ENCODE assay signal across 16 cellular contexts in genomic region chr3:106699093-106699492, GRCh38.
DNase-seq lines count a peak whose midpoint lies in the region; FAIRE-seq and TF ChIP-seq lines count a peak whose summit lies in the region.
"Had no signal": no experiment of that assay in that cellular context is flagged by ENCODE, and none has a peak within 500 bp of the region (broad histone marks: within the 10 kb centered on the region; RNA-seq: fewer than 3 reads in every experiment).

No MANE protein-coding gene starts in this region.

- DNase-seq in NCI-H1105 (lab: John Stamatoyannopoulos, UW), result peak; percentile 86
- peak; percentile 92 for DNase-seq in NCI-H2029 treated with DMSO at 0.1 percent for 48 hours (lab: John Stamatoyannopoulos, UW)
- DNase-seq in astrocyte (ENCODE audit: low read depth), result no peak
- no peak for DNase-seq in midbrain (lab: John Stamatoyannopoulos, UW)
- no peak for DNase-seq in NCI-H446 (lab: John Stamatoyannopoulos, UW)
- no peak for DNase-seq in activated CD4-positive, alpha-beta T cell treated with anti-CD3 and anti-CD28 coated beads, Interleukin-2, amount 50 U/mL, for 1 hour
- DNase-seq: adrenal gland, HCEC 1CT, left ventricle myocardium superior, MV-4-11, T-helper 1 cell had no signal

- no peak for FAIRE-seq in astrocyte (lab: Jason Lieb, UNC)
- FAIRE-seq: endothelial cell of umbilical vein, frontal cortex had no signal

- no peaks in the 10 kb centered on the region for H3K9me3 ChIP-seq in astrocyte (ENCODE audit: insufficient read depth, low read depth, low read length)
- H3K9me3 ChIP-seq in neuron (ENCODE audit: low read length), result no peaks in the 10 kb centered on the region
- H3K9me3 ChIP-seq: adrenal gland, tibial nerve had no signal

- H3K4me3 ChIP-seq in astrocyte (ENCODE audit: insufficient read depth, low read depth, low read length) (no peak overlapping the region), neuron (ENCODE audit: low read length) (no peak overlapping the region)
- H3K4me3 ChIP-seq: adrenal gland, tibial nerve had no signal

- H3K4me1 ChIP-seq in astrocyte (ENCODE audit: insufficient read depth, low read length) (no peaks in the 10 kb centered on the region), neuron (ENCODE audit: insufficient read depth, low read length) (peaks cover 4% of the 10 kb centered on the region)
- H3K4me1 ChIP-seq: adrenal gland, tibial nerve had no signal

- H2AFZ ChIP-seq in astrocyte (ENCODE audit: low read depth, low read length) (peak overlapping the region; percentile 11), neuron (ENCODE audit: low read depth, low read length) (peak overlapping the region; percentile 29)

- H3K9ac ChIP-seq in astrocyte (ENCODE audit: low read length), result no peak overlapping the region

- peaks cover 2% of the 10 kb centered on the region for H3K27me3 Mint-ChIP-seq in astrocyte (ENCODE audit: low read depth, unreplicated experiment)
- H3K27me3 Mint-ChIP-seq: stimulated activated memory B cell treated with anti-CD40 and anti-IgM and Interleukin-4, amounts not matched to agents 10 μg/mL and 1 μg/mL and 100 μg/mL, for 72 hours had no signal

- no peaks in the 10 kb centered on the region for H3K79me2 ChIP-seq in astrocyte (ENCODE audit: insufficient read depth, low read length)

- H3K27ac Mint-ChIP-seq in astrocyte (ENCODE audit: unreplicated experiment), result no peak overlapping the region
- H3K27ac Mint-ChIP-seq: stimulated activated memory B cell treated with anti-CD40 and anti-IgM and Interleukin-4, amounts not matched to agents 10 μg/mL and 1 μg/mL and 100 μg/mL, for 72 hours had no signal

- no peaks in the 10 kb centered on the region for H4K20me1 ChIP-seq in astrocyte (ENCODE audit: insufficient read depth, low read length)

- no peak overlapping the region for H3K4me2 ChIP-seq in astrocyte (ENCODE audit: low read length)

- H3K27ac ChIP-seq in astrocyte (ENCODE audit: low read depth, low read length), result no peak overlapping the region
- H3K27ac ChIP-seq: adrenal gland, tibial nerve had no signal

- TF ChIP-seq CTCF in astrocyte (IDR thresholded peaks at IDR 0.05; ENCODE audit: insufficient read depth, low read depth, low read length), result no peak

- no peaks in the 10 kb centered on the region for H3K9me3 Mint-ChIP-seq in astrocyte (ENCODE audit: unreplicated experiment)
- H3K9me3 Mint-ChIP-seq: stimulated activated memory B cell treated with anti-CD40 and anti-IgM and Interleukin-4, amounts not matched to agents 10 μg/mL and 1 μg/mL and 100 μg/mL, for 72 hours had no signal

- H3K36me3 Mint-ChIP-seq in astrocyte (ENCODE audit: low read depth, unreplicated experiment), result no peaks in the 10 kb centered on the region
- H3K36me3 Mint-ChIP-seq: stimulated activated memory B cell treated with anti-CD40 and anti-IgM and Interleukin-4, amounts not matched to agents 10 μg/mL and 1 μg/mL and 100 μg/mL, for 72 hours had no signal

- H3K36me3 ChIP-seq in astrocyte (ENCODE audit: insufficient read depth, low read length) (no peaks in the 10 kb centered on the region), neuron (ENCODE audit: insufficient read depth, low read length) (no peaks in the 10 kb centered on the region)
- H3K36me3 ChIP-seq: adrenal gland, tibial nerve had no signal

- H3K27me3 ChIP-seq in astrocyte (ENCODE audit: insufficient read depth, low read length), result no peaks in the 10 kb centered on the region
- no peaks in the 10 kb centered on the region for H3K27me3 ChIP-seq in neuron (ENCODE audit: insufficient read depth, low read length)
- H3K27me3 ChIP-seq: adrenal gland, tibial nerve had no signal

- no peaks in the 10 kb centered on the region for H3K4me1 Mint-ChIP-seq in astrocyte (ENCODE audit: low read depth, unreplicated experiment)
- H3K4me1 Mint-ChIP-seq: stimulated activated memory B cell treated with anti-CD40 and anti-IgM and Interleukin-4, amounts not matched to agents 10 μg/mL and 1 μg/mL and 100 μg/mL, for 72 hours had no signal

- no peak overlapping the region for H3K4me3 Mint-ChIP-seq in astrocyte (ENCODE audit: unreplicated experiment)
- H3K4me3 Mint-ChIP-seq: stimulated activated memory B cell treated with anti-CD40 and anti-IgM and Interleukin-4, amounts not matched to agents 10 μg/mL and 1 μg/mL and 100 μg/mL, for 72 hours had no signal

Comparison
In these comparisons a context has a peak if more than half of its experiments do, and no peak if none do; other contexts are left out.
1. DNase-seq: peak in NCI-H1105 (single experiment) and NCI-H2029 treated with DMSO at 0.1 percent for 48 hours (single experiment); none in astrocyte (single experiment), midbrain (single experiment), NCI-H446 (0 of 2) and activated CD4-positive, alpha-beta T cell treated with anti-CD3 and anti-CD28 coated beads, Interleukin-2, amount 50 U/mL, for 1 hour (single experiment).